ENCODE assay signal across 14 cellular contexts in genomic region chr2:60534034-60534393, GRCh38. TPM values are rescaled to one million over a fixed set of nuclear protein-coding genes. Genes with fewer than 3 reads are reported as not detected.
DNase-seq lines count a peak whose midpoint lies in the region; ATAC-seq and TF ChIP-seq lines count a peak whose summit lies in the region.
"Had no signal": no experiment of that assay in that cellular context is flagged by ENCODE, and none has a peak within 500 bp of the region (broad histone marks: within the 10 kb centered on the region; RNA-seq: fewer than 3 reads in every experiment).

No MANE protein-coding gene starts in this region.

- peak overlapping the region; percentile 93 for H3K27ac ChIP-seq in VCaP
- H3K27ac ChIP-seq: adrenal gland, coronary artery, thoracic aorta had no signal

- ATAC-seq in memory B cell (ENCODE audit: low read depth) = no peak
- ATAC-seq: T-cell had no signal

- H3K4me1 Mint-ChIP-seq in memory B cell = peaks cover 83% of the 10 kb centered on the region
- no peaks in the 10 kb centered on the region for H3K4me1 Mint-ChIP-seq in activated CD4-positive, alpha-beta T cell treated with anti-CD3 and anti-CD28 coated beads, Interleukin-2, amount 10 ng/mL, durations not matched to agents 24 days and 14 days

- no peaks in the 10 kb centered on the region for H3K27me3 Mint-ChIP-seq in memory B cell
- H3K27me3 Mint-ChIP-seq in activated CD4-positive, alpha-beta T cell treated with anti-CD3 and anti-CD28 coated beads, Interleukin-2, amount 10 ng/mL, durations not matched to agents 24 days and 14 days = peaks cover 48% of the 10 kb centered on the region

- DNase-seq in NCI-H82 (lab: John Stamatoyannopoulos, UW) (peak; percentile 40), NCI-H82 treated with DMSO at 0.1 percent for 48 hours (lab: John Stamatoyannopoulos, UW; ENCODE audit: unreplicated experiment) (no peak), memory B cell (ENCODE audit: low spot score in 2 of 2) (no peak), DMS79 (lab: John Stamatoyannopoulos, UW) (no peak), NCI-H524 treated with DMSO at 0.1 percent for 48 hours (lab: John Stamatoyannopoulos, UW) (no peak), NAMALWA (ENCODE audit: low spot score) (no peak)
- no peak for DNase-seq in activated CD4-positive, alpha-beta T cell treated with anti-CD3 and anti-CD28 coated beads, Interleukin-2, amount 10 ng/mL, durations not matched to agents 24 days and 14 days
- DNase-seq: adrenal gland, Caco-2, PC-3, T-cell had no signal

- H3K9me3 Mint-ChIP-seq in memory B cell = no peaks in the 10 kb centered on the region
- H3K9me3 Mint-ChIP-seq in activated CD4-positive, alpha-beta T cell treated with anti-CD3 and anti-CD28 coated beads, Interleukin-2, amount 10 ng/mL, durations not matched to agents 24 days and 14 days = no peaks in the 10 kb centered on the region
- H3K9me3 Mint-ChIP-seq: T-cell had no signal

- peak; percentile 35 for TF ChIP-seq CTCF in VCaP (conservative IDR thresholded peaks at IDR 0.05)

- peak overlapping the region; percentile 92 for H3K27ac Mint-ChIP-seq in memory B cell
- H3K27ac Mint-ChIP-seq in activated CD4-positive, alpha-beta T cell treated with anti-CD3 and anti-CD28 coated beads, Interleukin-2, amount 10 ng/mL, durations not matched to agents 24 days and 14 days = no peak overlapping the region
- H3K27ac Mint-ChIP-seq: T-cell had no signal

- H3K36me3 Mint-ChIP-seq in memory B cell = peaks cover 32% of the 10 kb centered on the region
- H3K36me3 Mint-ChIP-seq in activated CD4-positive, alpha-beta T cell treated with anti-CD3 and anti-CD28 coated beads, Interleukin-2, amount 10 ng/mL, durations not matched to agents 24 days and 14 days (ENCODE audit: low read depth) = no peaks in the 10 kb centered on the region
- H3K36me3 Mint-ChIP-seq: T-cell had no signal

- intact Hi-C loops in activated CD4-positive, alpha-beta T cell treated with anti-CD3 and anti-CD28 coated beads, Interleukin-2, amount 10 ng/mL, durations not matched to agents 24 days and 14 days (cut with micrococcal nuclease) = no loop called here

- peak overlapping the region; percentile 79 for H3K4me3 Mint-ChIP-seq in memory B cell
- no peak overlapping the region for H3K4me3 Mint-ChIP-seq in activated CD4-positive, alpha-beta T cell treated with anti-CD3 and anti-CD28 coated beads, Interleukin-2, amount 10 ng/mL, durations not matched to agents 24 days and 14 days
- H3K4me3 Mint-ChIP-seq: T-cell had no signal

RNA-seq across cellular contexts. Expression of gene BCL11A, which starts 19.4 kb away (rescaled TPM):
- not detected in 2 replicates for total RNA-seq in activated CD4-positive, alpha-beta T cell treated with anti-CD3 and anti-CD28 coated beads, Interleukin-2, amount 10 ng/mL, durations not matched to agents 24 days and 14 days
